Comparison of ENCODE assay signal across 27 cellular contexts in the genomic region with DNA sequence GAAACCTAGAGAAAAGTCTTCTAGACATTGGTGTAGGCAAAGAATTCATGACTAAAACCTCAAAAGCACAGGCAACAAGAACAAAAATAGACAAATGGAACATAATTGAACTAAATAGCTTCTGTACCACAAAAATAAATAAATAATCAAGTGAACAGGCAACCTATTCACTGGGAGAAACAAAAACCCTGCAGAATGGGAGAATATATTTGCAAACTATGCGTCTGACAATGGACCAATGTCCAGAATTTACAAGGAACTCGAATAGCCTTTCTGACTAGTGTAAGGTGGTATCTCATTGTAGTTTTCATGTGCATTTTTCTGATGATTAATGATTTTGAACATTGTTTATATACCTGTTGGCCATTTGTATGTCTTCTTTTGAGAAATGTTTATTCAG. TPM values are rescaled to one million over a fixed set of nuclear protein-coding genes. Genes with fewer than 3 reads are reported as not detected.
DNase-seq lines count a peak whose midpoint lies in the region; ATAC-seq, FAIRE-seq and TF ChIP-seq lines count a peak whose summit lies in the region.
"Had no signal": no experiment of that assay in that cellular context is flagged by ENCODE, and none has a peak within 500 bp of the region (broad histone marks: within the 10 kb centered on the region; RNA-seq: fewer than 3 reads in every experiment).

No MANE protein-coding gene starts in this region.

- H3K27ac Mint-ChIP-seq in stimulated activated naive B cell treated with anti-CD40 and anti-IgM and Interleukin-4, amounts not matched to agents 10 μg/mL and 1 μg/mL and 100 μg/mL, for 72 hours, result no peak overlapping the region
- H3K27ac Mint-ChIP-seq: CD14-positive monocyte; CD4-positive, alpha-beta T cell; CD8-positive, alpha-beta memory T cell had no signal

- no peak overlapping the region for H3K4me3 Mint-ChIP-seq in stimulated activated naive B cell treated with anti-CD40 and anti-IgM and Interleukin-4, amounts not matched to agents 10 μg/mL and 1 μg/mL and 100 μg/mL, for 72 hours
- H3K4me3 Mint-ChIP-seq: CD14-positive monocyte; CD4-positive, alpha-beta T cell; CD8-positive, alpha-beta memory T cell had no signal

- H3K36me3 ChIP-seq in pancreas (no peaks in the 10 kb centered on the region), ovary (no peaks in the 10 kb centered on the region)
- H3K36me3 ChIP-seq in effector memory CD4-positive, alpha-beta T cell (ENCODE audit: control insufficient read depth, insufficient read depth, low read length), result no peaks in the 10 kb centered on the region
- H3K36me3 ChIP-seq: BE2C; BLaER1 treated with 17β-estradiol and CSF1 and Interleukin-3, amounts not matched to agents 10 nM and 100 nM had no signal

- H3K36me3 Mint-ChIP-seq in stimulated activated naive B cell treated with anti-CD40 and anti-IgM and Interleukin-4, amounts not matched to agents 10 μg/mL and 1 μg/mL and 100 μg/mL, for 72 hours, result peaks cover 3 to 6% of the 10 kb centered on the region in 2 donors
- H3K36me3 Mint-ChIP-seq: CD14-positive monocyte; CD8-positive, alpha-beta memory T cell had no signal

- no peaks in the 10 kb centered on the region for H3K4me1 ChIP-seq in pancreas
- H3K4me1 ChIP-seq in effector memory CD4-positive, alpha-beta T cell (ENCODE audit: control insufficient read depth, insufficient read depth, low read length, poor library complexity, severe bottlenecking), result no peaks in the 10 kb centered on the region
- no peaks in the 10 kb centered on the region for H3K4me1 ChIP-seq in ovary (ENCODE audit: insufficient read depth)
- H3K4me1 ChIP-seq: A549; BE2C; BLaER1 treated with 17β-estradiol and CSF1 and Interleukin-3, amounts not matched to agents 10 nM and 100 nM had no signal

- intact Hi-C loops in pancreas (cut with DNase I) (no loop called here), ovary (cut with DNase I) (no loop called here)

- TF ChIP-seq EP300 in ovary (IDR thresholded peaks at IDR 0.05), result no peak

- H3K27ac ChIP-seq in pancreas (no peak overlapping the region), ovary (no peak overlapping the region)
- H3K27ac ChIP-seq in effector memory CD4-positive, alpha-beta T cell (ENCODE audit: insufficient read depth, low read length, poor library complexity, severe bottlenecking), result no peak overlapping the region
- H3K27ac ChIP-seq: A549; BLaER1 treated with 17β-estradiol and CSF1 and Interleukin-3, amounts not matched to agents 10 nM and 100 nM; GM23248 had no signal

- H3K9me3 ChIP-seq in pancreas (no peaks in the 10 kb centered on the region), ovary (no peaks in the 10 kb centered on the region)
- H3K9me3 ChIP-seq in effector memory CD4-positive, alpha-beta T cell (ENCODE audit: control insufficient read depth, low read length), result no peaks in the 10 kb centered on the region
- H3K9me3 ChIP-seq: A549, BE2C had no signal

- peaks cover 8 to 14% of the 10 kb centered on the region in 2 donors for H3K4me1 Mint-ChIP-seq in stimulated activated naive B cell treated with anti-CD40 and anti-IgM and Interleukin-4, amounts not matched to agents 10 μg/mL and 1 μg/mL and 100 μg/mL, for 72 hours
- H3K4me1 Mint-ChIP-seq: CD14-positive monocyte; CD8-positive, alpha-beta memory T cell had no signal

- in situ Hi-C loops in SK-MEL-5 (cut with HindIII; ENCODE audit: low pct_unique_long_range_greater_than_20kb, low sequenced_read_pairs), result no loop called here

- DNase-seq in SK-MEL-5 (ENCODE audit: low read depth, low spot score), result peak; percentile 19
- DNase-seq in globus pallidus (ENCODE audit: low spot score), result peak; percentile 53
- no peak for DNase-seq in pancreas
- DNase-seq in GM19240 (ENCODE audit: insufficient read length, low spot score), result no peak
- no peak for DNase-seq in effector memory CD4-positive, alpha-beta T cell
- DNase-seq in stimulated activated naive B cell treated with anti-CD40 and anti-IgM and Interleukin-4, amounts not matched to agents 10 μg/mL and 1 μg/mL and 100 μg/mL, for 72 hours, result no peak
- DNase-seq in ovary, result no peak
- DNase-seq: 8988T; ACHN; AML-193; BE2C; CD4-positive, alpha-beta T cell; CD8-positive, alpha-beta memory T cell; DMS 273 treated with DMSO at 0.1 percent for 48 hours; DMS79; EL; GDM1; GM23248; H7; HCEC 1CT had no signal

- no peaks in the 10 kb centered on the region for H3K27me3 ChIP-seq in pancreas
- H3K27me3 ChIP-seq in effector memory CD4-positive, alpha-beta T cell (replicated peaks; ENCODE audit: control insufficient read depth, insufficient read depth, low read length, poor library complexity, severe bottlenecking), result no peaks in the 10 kb centered on the region
- no peaks in the 10 kb centered on the region for H3K27me3 ChIP-seq in ovary
- H3K27me3 ChIP-seq: BE2C; BLaER1 treated with 17β-estradiol and CSF1 and Interleukin-3, amounts not matched to agents 10 nM and 100 nM had no signal

- peak; percentile 9 for FAIRE-seq in pancreas (lab: Jason Lieb, UNC)
- FAIRE-seq: A549, D721Med, GM12878, GM18507, H1 had no signal

- H3K27me3 Mint-ChIP-seq in stimulated activated naive B cell treated with anti-CD40 and anti-IgM and Interleukin-4, amounts not matched to agents 10 μg/mL and 1 μg/mL and 100 μg/mL, for 72 hours, result no peaks in the 10 kb centered on the region
- H3K27me3 Mint-ChIP-seq: CD4-positive, alpha-beta T cell had no signal

- no peak for ATAC-seq in pancreas
- no peak for ATAC-seq in stimulated activated naive B cell treated with anti-CD40 and anti-IgM and Interleukin-4, amounts not matched to agents 10 μg/mL and 1 μg/mL and 100 μg/mL, for 72 hours (replicated peaks)
- ATAC-seq: A549, GM12878 had no signal

- no peak overlapping the region for H3K4me3 ChIP-seq in pancreas
- no peak overlapping the region for H3K4me3 ChIP-seq in effector memory CD4-positive, alpha-beta T cell (ENCODE audit: insufficient read depth, low read depth, low read length, poor library complexity, severe bottlenecking)
- H3K4me3 ChIP-seq in ovary, result no peak overlapping the region
- H3K4me3 ChIP-seq: A549; BLaER1 treated with 17β-estradiol and CSF1 and Interleukin-3, amounts not matched to agents 10 nM and 100 nM; GM12878; GM23248 had no signal

- TF ChIP-seq CTCF in pancreas (IDR thresholded peaks at IDR 0.05) (no peak), ovary (IDR thresholded peaks at IDR 0.05) (no peak)

- peaks cover 1 to 5% of the 10 kb centered on the region in 2 donors for H3K9me3 Mint-ChIP-seq in stimulated activated naive B cell treated with anti-CD40 and anti-IgM and Interleukin-4, amounts not matched to agents 10 μg/mL and 1 μg/mL and 100 μg/mL, for 72 hours
- H3K9me3 Mint-ChIP-seq: CD4-positive, alpha-beta T cell had no signal

- no peak for TF ChIP-seq POLR2A in ovary (IDR thresholded peaks at IDR 0.05)

- WGBS in pancreas, 2 donors, result 90 to 92% methylated on average over 2 of the region's 2 CpGs
- WGBS in ovary, 3 donors, result 86 to 94% (median 94%) methylated on average over 2 of the region's 2 CpGs

RNA-seq across cellular contexts. Expression of a gene that starts 37.0 kb away (rescaled TPM):
- total RNA-seq in SK-MEL-5 (2014; rRNA removed; shearing (Covaris generic)), result not detected in 2 replicates
- not detected in 2 replicates for polyA plus RNA-seq in SK-MEL-5 (2015; cell fraction: cytosol; rRNA removed)
- polyA plus RNA-seq in SK-MEL-5 (2015; cell fraction: nucleus; rRNA removed), result 0.08 TPM in 1 of 2 replicates, not detected in the other
- total RNA-seq in pancreas, result under 1 TPM in 2 of 6 donors, not detected in 4; 0.25 to 0.28 TPM
- polyA plus RNA-seq in pancreas, result under 1 TPM in 1 of 2 donors, not detected in 1; 0.07 TPM
- under 1 TPM in 2 of 7 donors, not detected in 5; 0.11 to 0.23 TPM for total RNA-seq in ovary
- under 1 TPM; 0.13 to 0.83 TPM for polyA plus RNA-seq in ovary
- total RNA-seq: GM23248, H1, H7 had no signal
- polyA plus RNA-seq: A549, H1 had no signal

Comparison
In these comparisons a context has a peak if more than half of its experiments do, and no peak if none do; other contexts are left out.
1. DNase-seq: peak in SK-MEL-5 (single experiment) and globus pallidus (single experiment); none in pancreas (0 of 6), GM19240 (single experiment), effector memory CD4-positive, alpha-beta T cell (0 of 3), stimulated activated naive B cell treated with anti-CD40 and anti-IgM and Interleukin-4, amounts not matched to agents 10 μg/mL and 1 μg/mL and 100 μg/mL, for 72 hours (single experiment) and ovary (0 of 5).